In genomic region chr9:75979362-75979761, GRCh38 we compare ENCODE assay signal across 12 cellular contexts.
A peak's percentile ranks its signal among the peaks of the same experiment; 100 is the strongest.
DNase-seq lines count a peak whose midpoint lies in the region; ATAC-seq and TF ChIP-seq lines count a peak whose summit lies in the region.
"Had no signal": no experiment of that assay in that cellular context is flagged by ENCODE, and none has a peak within 500 bp of the region (broad histone marks: within the 10 kb centered on the region; RNA-seq: fewer than 3 reads in every experiment).

No MANE protein-coding gene starts in this region.

- TF ChIP-seq CTCF in MCF 10A (IDR thresholded peaks at IDR 0.05; ENCODE audit: unreplicated experiment) (no peak), breast epithelium (IDR thresholded peaks at IDR 0.05) (no peak), NB4 (IDR thresholded peaks at IDR 0.05; ENCODE audit: low read depth, low read length) (peak; percentile 7), epithelial cell of esophagus (IDR thresholded peaks at IDR 0.05; ENCODE audit: insufficient read depth, low read depth, low read length, missing control alignments) (peak; percentile 53), type B pancreatic cell (conservative IDR thresholded peaks at IDR 0.05) (peak; percentile 44)

- H3K4me1 ChIP-seq in breast epithelium: no peaks in the 10 kb centered on the region
- H3K4me1 ChIP-seq: SJCRH30 had no signal

- H3K4me3 ChIP-seq in breast epithelium (no peak overlapping the region), NB4 (ENCODE audit: low read depth, low read length) (no peak overlapping the region), epithelial cell of esophagus (ENCODE audit: low read length) (no peak overlapping the region)
- H3K4me3 ChIP-seq: SJCRH30 had no signal

- no peaks in the 10 kb centered on the region for H3K36me3 ChIP-seq in breast epithelium

- CTCF ChIA-PET in MCF 10A (lab: Yijun Ruan, JAX): interaction anchor here (0.5 to 2.0 kb wide), 9 partner anchors 11 to 329 kb away, joined by 3 to 6 read pairs (median 4); no protein-coding TSS in a partner anchor

- no peaks in the 10 kb centered on the region for H3K36me3 Mint-ChIP-seq in MCF 10A (ENCODE audit: insufficient read depth, unreplicated experiment)
- no peaks in the 10 kb centered on the region for H3K36me3 Mint-ChIP-seq in type B pancreatic cell

- TF ChIP-seq POLR2A in breast epithelium (IDR thresholded peaks at IDR 0.05) (no peak), NB4 (IDR thresholded peaks at IDR 0.05; ENCODE audit: extremely low read depth, insufficient read length) (no peak)

- no peak for ATAC-seq in HG03039 (IDR thresholded peaks at IDR 0.05; ENCODE audit: unreplicated experiment)
- ATAC-seq: naive thymus-derived CD8-positive, alpha-beta T cell had no signal

- peak; percentile 42 for DNase-seq in MCF 10A (ENCODE audit: unreplicated experiment)
- no peak for DNase-seq in breast epithelium (ENCODE audit: low spot score in 2 of 2)
- DNase-seq in NB4 (ENCODE audit: low read depth): peak; percentile 1
- peak; percentile 50 for DNase-seq in epithelial cell of esophagus (ENCODE audit: low read depth)
- no peak for DNase-seq in type B pancreatic cell (ENCODE audit: extremely low spot score, unreplicated experiment)
- no peak for DNase-seq in medulla oblongata (ENCODE audit: extremely low spot score)
- no peak for DNase-seq in stimulated activated CD4-positive, alpha-beta T cell treated with anti-CD3 and anti-CD28 coated beads, Interleukin-2, amount 100 ng/mL, for 24 hours
- DNase-seq: activated T-cell treated with anti-CD3 and anti-CD28 coated beads, Interleukin-2, amount 50 U/mL, for 48 hours; DMS153; naive thymus-derived CD8-positive, alpha-beta T cell had no signal

- H3K27me3 Mint-ChIP-seq in MCF 10A (ENCODE audit: insufficient read depth, unreplicated experiment): no peaks in the 10 kb centered on the region
- H3K27me3 Mint-ChIP-seq in type B pancreatic cell: no peaks in the 10 kb centered on the region
- H3K27me3 Mint-ChIP-seq: naive thymus-derived CD8-positive, alpha-beta T cell had no signal

- POLR2A ChIA-PET in MCF 10A (lab: Yijun Ruan, JAX): no interaction called here

- H3K4me3 Mint-ChIP-seq in MCF 10A (ENCODE audit: unreplicated experiment) (no peak overlapping the region), type B pancreatic cell (no peak overlapping the region)

- H3K27ac Mint-ChIP-seq in MCF 10A (ENCODE audit: low read depth, unreplicated experiment): no peak overlapping the region
- H3K27ac Mint-ChIP-seq in type B pancreatic cell: no peak overlapping the region
- H3K27ac Mint-ChIP-seq: naive thymus-derived CD8-positive, alpha-beta T cell had no signal

- H3K9me3 ChIP-seq in breast epithelium: no peaks in the 10 kb centered on the region
- H3K9me3 ChIP-seq: SJCRH30 had no signal

- H3K27ac ChIP-seq in breast epithelium: no peak overlapping the region
- H3K27ac ChIP-seq: SJCRH30 had no signal

- H3K4me1 Mint-ChIP-seq in MCF 10A (ENCODE audit: insufficient read depth, unreplicated experiment) (no peaks in the 10 kb centered on the region), type B pancreatic cell (ENCODE audit: unreplicated experiment) (peaks cover 24% of the 10 kb centered on the region)

- no peaks in the 10 kb centered on the region for H3K27me3 ChIP-seq in breast epithelium
- H3K27me3 ChIP-seq: SJCRH30 had no signal

- no TSS peak for BruUV-seq in MCF 10A (replicated peaks; lab: Mats Ljungman, UMichigan)

- intact Hi-C loops in MCF 10A (cut with micrococcal nuclease): no loop called here
- intact Hi-C loops in breast epithelium (cut with DNase I; ENCODE audit: low total_unique reads): no loop called here

- H3K9me3 Mint-ChIP-seq in MCF 10A (ENCODE audit: unreplicated experiment): peaks cover 20% of the 10 kb centered on the region
- no peaks in the 10 kb centered on the region for H3K9me3 Mint-ChIP-seq in type B pancreatic cell
- H3K9me3 Mint-ChIP-seq: naive thymus-derived CD8-positive, alpha-beta T cell had no signal

Comparison
In these comparisons a context has a peak if more than half of its experiments do, and no peak if none do; other contexts are left out.
1. DNase-seq: peak in MCF 10A (single experiment), NB4 (single experiment) and epithelial cell of esophagus (single experiment); none in breast epithelium (0 of 2), type B pancreatic cell (single experiment), medulla oblongata (single experiment) and stimulated activated CD4-positive, alpha-beta T cell treated with anti-CD3 and anti-CD28 coated beads, Interleukin-2, amount 100 ng/mL, for 24 hours (0 of 2).
2. CTCF ChIP-seq: peak in NB4 (single experiment), epithelial cell of esophagus (single experiment) and type B pancreatic cell (single experiment); none in MCF 10A (single experiment) and breast epithelium (0 of 3).